21 cellular contexts compared by ENCODE assay signal in the genomic region with DNA sequence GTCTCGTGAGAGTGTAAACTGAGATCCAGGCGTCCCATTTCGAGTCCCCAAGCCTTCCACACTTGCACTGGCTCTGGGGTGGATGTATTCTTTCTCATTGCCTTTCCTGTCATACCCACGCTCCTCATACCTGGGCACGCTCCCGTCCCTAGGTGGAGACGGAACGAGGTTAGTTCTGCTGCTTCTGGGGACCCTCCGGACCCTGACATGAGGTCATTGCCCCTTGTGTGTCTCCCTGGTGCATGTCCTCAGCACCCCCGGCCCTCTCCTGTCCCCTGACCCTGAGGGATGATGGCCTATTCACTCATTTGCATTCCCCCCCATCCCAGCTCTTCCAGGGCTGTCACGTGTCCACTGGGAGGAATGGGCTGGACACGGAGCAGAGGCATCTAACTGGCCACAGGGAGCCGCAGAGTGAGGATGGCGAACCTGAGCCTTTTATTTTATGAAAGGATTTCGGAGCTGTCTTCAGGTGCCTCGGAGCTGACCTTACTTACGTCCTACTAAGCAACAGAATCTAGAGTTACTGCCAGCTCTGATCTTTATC. TPM values are rescaled to one million over a fixed set of nuclear protein-coding genes. Genes with fewer than 3 reads are reported as not detected.
DNase-seq lines count a peak whose midpoint lies in the region; ATAC-seq and TF ChIP-seq lines count a peak whose summit lies in the region.
"Had no signal": no experiment of that assay in that cellular context is flagged by ENCODE, and none has a peak within 500 bp of the region (broad histone marks: within the 10 kb centered on the region; RNA-seq: fewer than 3 reads in every experiment).

No MANE protein-coding gene starts in this region.

- H3K9me3 Mint-ChIP-seq in memory B cell, result no peaks in the 10 kb centered on the region

- no peak overlapping the region for H2AFZ ChIP-seq in SU-DHL-6 (ENCODE audit: low read depth, low read length, severe bottlenecking)

- H3K9ac ChIP-seq in SU-DHL-6 (ENCODE audit: low read length), result no peak overlapping the region
- H3K9ac ChIP-seq: KMS-11 had no signal

- H3K27ac Mint-ChIP-seq in memory B cell, result peak overlapping the region; percentile 28

- H3K4me2 ChIP-seq in SU-DHL-6 (ENCODE audit: low read depth, low read length, poor library complexity, severe bottlenecking), result no peak overlapping the region
- H3K4me2 ChIP-seq: KMS-11 had no signal

- peaks cover 3% of the 10 kb centered on the region for H3K36me3 Mint-ChIP-seq in memory B cell

- no peak overlapping the region for H3K27ac ChIP-seq in right atrium auricular region
- peak overlapping the region; percentile 25; the same call in 1 of the 2 replicates for H3K27ac ChIP-seq in SU-DHL-6 (ENCODE audit: low read depth, low read length)
- no peak overlapping the region for H3K27ac ChIP-seq in upper lobe of right lung
- H3K27ac ChIP-seq: 22Rv1, C4-2B, KMS-11, Peyer's patch, SJCRH30 had no signal

- peaks cover 27% of the 10 kb centered on the region for H3K4me1 Mint-ChIP-seq in memory B cell

- no peak overlapping the region for H3K4me3 Mint-ChIP-seq in memory B cell

- H3K27me3 ChIP-seq in right atrium auricular region (no peaks in the 10 kb centered on the region), SU-DHL-6 (ENCODE audit: low read length) (no peaks in the 10 kb centered on the region), upper lobe of right lung (no peaks in the 10 kb centered on the region)
- H3K27me3 ChIP-seq: Peyer's patch, SJCRH30 had no signal

- peaks cover 20% of the 10 kb centered on the region for H3F3A ChIP-seq in SU-DHL-6 (ENCODE audit: insufficient read depth)

- H3K9me3 ChIP-seq in right atrium auricular region (no peaks in the 10 kb centered on the region), SU-DHL-6 (ENCODE audit: insufficient read depth, low read length) (no peaks in the 10 kb centered on the region), upper lobe of right lung (no peaks in the 10 kb centered on the region)
- H3K9me3 ChIP-seq: Peyer's patch, SJCRH30 had no signal

- no peaks in the 10 kb centered on the region for H3K36me3 ChIP-seq in right atrium auricular region
- H3K36me3 ChIP-seq in SU-DHL-6 (ENCODE audit: low read length), result no peaks in the 10 kb centered on the region; the same call in 1 of the 2 replicates
- no peaks in the 10 kb centered on the region for H3K36me3 ChIP-seq in upper lobe of right lung
- H3K36me3 ChIP-seq: Peyer's patch, SJCRH30 had no signal

- DNase-seq in cardiac septum (ENCODE audit: low spot score), result peak; percentile 35
- no peak for DNase-seq in right atrium auricular region (ENCODE audit: low spot score)
- no peak for DNase-seq in memory B cell (ENCODE audit: low spot score in 2 of 2)
- peak; percentile 54 for DNase-seq in upper lobe of right lung
- DNase-seq in NCI-H1436 (lab: John Stamatoyannopoulos, UW), result no peak
- no peak for DNase-seq in activated CD8-positive, alpha-beta memory T cell treated with anti-CD3 and anti-CD28 coated beads, Interleukin-2, amount 50 U/mL, for 48 hours
- DNase-seq: ACHN, DMS53, HCEC 1CT, NCI-H1105, NCI-H2029 treated with DMSO at 0.1 percent for 48 hours, NCI-H226, NCI-H510A treated with DMSO at 0.1 percent for 48 hours, NCI-H748 treated with DMSO at 0.1 percent for 48 hours, Peyer's patch, SJCRH30 had no signal

- ATAC-seq in memory B cell (ENCODE audit: low read depth) (no peak), upper lobe of right lung (no peak), HG03135 (IDR thresholded peaks at IDR 0.05; ENCODE audit: unreplicated experiment) (no peak)

- no peaks in the 10 kb centered on the region for H4K20me1 ChIP-seq in SU-DHL-6 (ENCODE audit: low read depth, low read length)

- no peak overlapping the region for H3K4me3 ChIP-seq in right atrium auricular region
- H3K4me3 ChIP-seq in SU-DHL-6 (ENCODE audit: insufficient read depth, low read length, poor library complexity, severe bottlenecking), result no peak overlapping the region
- H3K4me3 ChIP-seq in upper lobe of right lung, result no peak overlapping the region
- H3K4me3 ChIP-seq: Peyer's patch, SJCRH30 had no signal

- TF ChIP-seq CTCF in right atrium auricular region (IDR thresholded peaks at IDR 0.05), result no peak
- TF ChIP-seq CTCF in SU-DHL-6 (IDR thresholded peaks at IDR 0.05; ENCODE audit: insufficient read depth, low read length, poor library complexity, severe bottlenecking), result no peak
- no peak for TF ChIP-seq CTCF in upper lobe of right lung (IDR thresholded peaks at IDR 0.05)

- intact Hi-C loops in cardiac septum (cut with DNase I), result no loop called here
- intact Hi-C loops in upper lobe of right lung (cut with DNase I), result no loop called here

- H3K79me2 ChIP-seq in SU-DHL-6 (ENCODE audit: insufficient read depth, low read length), result peaks cover 95% of the 10 kb centered on the region

- H3K9me2 ChIP-seq in SU-DHL-6 (replicated peaks; ENCODE audit: insufficient read depth, low read length), result no peaks in the 10 kb centered on the region

- H3K4me1 ChIP-seq in right atrium auricular region (no peaks in the 10 kb centered on the region), upper lobe of right lung (no peaks in the 10 kb centered on the region)
- H3K4me1 ChIP-seq: Peyer's patch, SJCRH30 had no signal

- no peaks in the 10 kb centered on the region for H3K27me3 Mint-ChIP-seq in memory B cell

RNA-seq across cellular contexts. Expression of a gene that starts 8.2 kb away (rescaled TPM):
- total RNA-seq in cardiac septum (6.1 TPM), right atrium auricular region (1 to 10 TPM; 6.6 to 7.1 TPM), upper lobe of right lung (16.2 TPM)

RNA-seq across cellular contexts. Expression of a gene that starts 43.8 kb away (rescaled TPM):
- total RNA-seq in cardiac septum (24.3 TPM), right atrium auricular region (10 to 100 TPM; 28.1 to 34.3 TPM), upper lobe of right lung (46.2 TPM)

Comparison
In these comparisons a context has a peak if more than half of its experiments do, and no peak if none do; other contexts are left out.
1. DNase-seq: peak in cardiac septum (single experiment) and upper lobe of right lung (single experiment); none in right atrium auricular region (single experiment), memory B cell (0 of 2), NCI-H1436 (single experiment) and activated CD8-positive, alpha-beta memory T cell treated with anti-CD3 and anti-CD28 coated beads, Interleukin-2, amount 50 U/mL, for 48 hours (single experiment).